In the genomic region with DNA sequence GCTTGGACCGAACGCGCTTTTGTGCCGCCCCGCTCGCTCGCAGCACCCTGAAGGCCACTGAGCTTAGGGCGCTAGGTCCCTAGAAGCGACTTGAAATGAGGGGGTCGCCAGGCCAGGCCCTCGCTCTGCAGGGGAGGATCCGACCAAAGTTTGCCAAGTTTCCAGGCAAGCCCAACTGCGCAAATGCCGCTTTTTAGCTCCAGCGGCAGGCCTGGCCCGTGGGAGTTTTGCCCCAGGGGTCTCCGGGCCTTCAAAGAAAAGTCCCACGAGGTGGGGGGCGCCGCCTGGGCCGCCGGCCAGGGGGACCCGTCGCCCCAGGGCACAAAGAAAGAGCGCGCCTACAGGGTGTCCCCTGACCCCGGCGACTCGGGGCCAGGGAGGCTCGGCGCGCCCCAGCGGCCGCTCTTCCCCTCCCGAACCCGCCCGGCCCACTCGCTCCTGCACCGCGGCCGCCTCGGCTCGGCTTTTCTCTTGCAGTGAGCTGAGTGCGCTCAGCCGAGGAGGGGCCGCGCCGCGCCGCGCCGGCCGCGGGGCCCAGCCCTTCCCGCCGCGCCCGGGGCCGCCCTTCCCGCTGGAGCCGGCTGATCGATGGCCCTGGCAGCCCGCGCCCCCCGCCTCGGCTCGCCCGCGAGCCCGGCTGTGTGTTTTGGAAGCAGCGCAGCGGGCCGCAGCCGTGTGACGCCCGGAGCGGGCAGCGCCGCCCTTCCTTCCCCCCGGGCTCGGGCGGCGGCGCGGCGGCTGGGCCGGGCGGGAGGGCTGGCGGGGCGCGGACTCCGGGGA, we compare ENCODE assay signal across 8 cellular contexts. TPM values are rescaled to one million over a fixed set of nuclear protein-coding genes. Genes with fewer than 3 reads are reported as not detected.
DNase-seq lines count a peak whose midpoint lies in the region; ATAC-seq and TF ChIP-seq lines count a peak whose summit lies in the region.

No MANE protein-coding gene starts in this region.

- TF ChIP-seq CTCF in SU-DHL-6 (IDR thresholded peaks at IDR 0.05; ENCODE audit: insufficient read depth, low read length, poor library complexity, severe bottlenecking) = no peak

- H3K9ac ChIP-seq in SU-DHL-6 (ENCODE audit: low read length) (peak overlapping the region; percentile 57), duodenal mucosa (ENCODE audit: low read depth in 1 of 2, low read length in 2 of 2) (peak overlapping the region; percentile 80 to 84), muscle layer of colon (ENCODE audit: low read length) (peak overlapping the region; percentile 52)

- peaks cover 16% of the 10 kb centered on the region for H3F3A ChIP-seq in SU-DHL-6 (ENCODE audit: insufficient read depth)

- H3K27ac ChIP-seq in SU-DHL-6 (ENCODE audit: low read depth, low read length) (no peak overlapping the region), duodenal mucosa (ENCODE audit: low read depth, low read length) (peak overlapping the region; percentile 98), muscle layer of colon (ENCODE audit: low read depth, low read length) (peak overlapping the region; percentile 97), urinary bladder (ENCODE audit: low read depth) (peak overlapping the region; percentile 100)

- H3K79me2 ChIP-seq in SU-DHL-6 (ENCODE audit: insufficient read depth, low read length) = no peaks in the 10 kb centered on the region

- H2AFZ ChIP-seq in SU-DHL-6 (ENCODE audit: low read depth, low read length, severe bottlenecking) = peak overlapping the region; percentile 74

- DNase-seq in C1 segment of cervical spinal cord (lab: John Stamatoyannopoulos, UW) (peak in 8 of 14 donors; percentile 66 to 92 (median 70)), T-helper 9 cell (no peak)

- H3K4me1 ChIP-seq in duodenal mucosa (ENCODE audit: control insufficient read depth in 1 of 2, insufficient read depth in 2 of 2, low read length in 2 of 2) (peaks cover 16 to 30% of the 10 kb centered on the region in 2 donors), muscle layer of colon (ENCODE audit: insufficient read depth, low read length) (peaks cover 22% of the 10 kb centered on the region), urinary bladder (ENCODE audit: insufficient read depth) (no peaks in the 10 kb centered on the region)

- H3K9me2 ChIP-seq in SU-DHL-6 (replicated peaks; ENCODE audit: insufficient read depth, low read length) = no peaks in the 10 kb centered on the region

- 1% methylated on average over 86 of the region's 92 CpGs for WGBS in urinary bladder

- H3K4me2 ChIP-seq in SU-DHL-6 (ENCODE audit: low read depth, low read length, poor library complexity, severe bottlenecking) = peak overlapping the region; percentile 67

- H4K20me1 ChIP-seq in SU-DHL-6 (ENCODE audit: low read depth, low read length) = no peaks in the 10 kb centered on the region

- ATAC-seq in GM19023 (IDR thresholded peaks at IDR 0.05; ENCODE audit: unreplicated experiment) = peak; percentile 41
- ATAC-seq in HG03097 (IDR thresholded peaks at IDR 0.05; ENCODE audit: low FRiP score, unreplicated experiment) = peak; percentile 43

- H3K27me3 ChIP-seq in SU-DHL-6 (ENCODE audit: low read length) (no peaks in the 10 kb centered on the region), duodenal mucosa (ENCODE audit: control insufficient read depth in 1 of 2, insufficient read depth in 2 of 2, low read length in 2 of 2) (no peaks in the 10 kb centered on the region), muscle layer of colon (ENCODE audit: control insufficient read depth in 1 of 2, insufficient read depth in 2 of 2, low read length in 2 of 2) (no peaks in the 10 kb centered on the region)

- no peaks in the 10 kb centered on the region for H3K36me3 ChIP-seq in SU-DHL-6 (ENCODE audit: low read length)
- H3K36me3 ChIP-seq in duodenal mucosa (ENCODE audit: control insufficient read depth in 1 of 2, insufficient read depth in 2 of 2, low read length in 2 of 2) = no peaks in the 10 kb centered on the region
- H3K36me3 ChIP-seq in muscle layer of colon (ENCODE audit: insufficient read depth, low read length) = no peaks in the 10 kb centered on the region
- H3K36me3 ChIP-seq in urinary bladder (ENCODE audit: insufficient read depth) = no peaks in the 10 kb centered on the region

- H3K9me3 ChIP-seq in SU-DHL-6 (ENCODE audit: insufficient read depth, low read length) (no peaks in the 10 kb centered on the region), duodenal mucosa (ENCODE audit: control insufficient read depth in 1 of 2, low read length in 2 of 2) (no peaks in the 10 kb centered on the region), muscle layer of colon (ENCODE audit: low read length) (no peaks in the 10 kb centered on the region)

- H3K4me3 ChIP-seq in SU-DHL-6 (ENCODE audit: insufficient read depth, low read length, poor library complexity, severe bottlenecking) (peak overlapping the region; percentile 61), duodenal mucosa (ENCODE audit: low read depth in 1 of 2, low read length in 2 of 2) (peak overlapping the region; percentile 64 to 69), muscle layer of colon (ENCODE audit: low read depth in 1 of 2, low read length in 2 of 2) (peak overlapping the region; percentile 56 to 59), urinary bladder (ENCODE audit: low read depth, low read length) (peak overlapping the region; percentile 99)

RNA-seq across cellular contexts. Expression of a gene that starts 0.8 kb away (rescaled TPM):
- 65.0 TPM for total RNA-seq in urinary bladder
- polyA plus RNA-seq in urinary bladder = 25.7 TPM
